13 cellular contexts compared by ENCODE assay signal in genomic region chr10:132576671-132577349, GRCh38.
"Had no signal": no experiment of that assay in that cellular context is flagged by ENCODE, and none has a peak within 500 bp of the region (broad histone marks: within the 10 kb centered on the region; RNA-seq: fewer than 3 reads in every experiment).

No MANE protein-coding gene starts in this region.

- H3K36me3 ChIP-seq: breast epithelium, upper lobe of right lung had no signal

- H3K4me3 ChIP-seq: breast epithelium, esophagus squamous epithelium, heart left ventricle, psoas muscle, upper lobe of right lung had no signal

- H3K9me3 ChIP-seq: breast epithelium, esophagus squamous epithelium, psoas muscle, upper lobe of right lung had no signal

- H3K9me3 Mint-ChIP-seq: activated T-cell treated with anti-CD3 and anti-CD28 coated beads, Interleukin-2, amount 50 U/mL, for 24 hours had no signal

- DNase-seq: activated CD8-positive, alpha-beta memory T cell treated with anti-CD3 and anti-CD28 coated beads, Interleukin-2, amount 10 ng/mL, durations not matched to agents 7 days and 5 days; activated effector memory CD4-positive, alpha-beta T cell treated with anti-CD3 and anti-CD28 coated beads, Interleukin-2, amount 50 U/mL, for 16 hours; activated T-cell treated with anti-CD3 and anti-CD28 coated beads, Interleukin-2, amount 50 U/mL, for 24 hours; esophagus squamous epithelium; occipital lobe; stimulated activated CD4-positive, alpha-beta T cell treated with anti-CD3 and anti-CD28 coated beads, Interleukin-2, amount 100 ng/mL, for 24 hours; stimulated activated naive CD4-positive, alpha-beta T cell treated with Interleukin-2 at 50 U/mL for 16 hours; upper lobe of right lung had no signal

- H3K27me3 ChIP-seq: breast epithelium, esophagus squamous epithelium, heart left ventricle, upper lobe of right lung had no signal

- H3K27ac Mint-ChIP-seq: activated CD8-positive, alpha-beta memory T cell treated with anti-CD3 and anti-CD28 coated beads, Interleukin-2, amount 10 ng/mL, durations not matched to agents 7 days and 5 days; activated naive CD8-positive, alpha-beta T cell; activated T-cell treated with anti-CD3 and anti-CD28 coated beads, Interleukin-2, amount 50 U/mL, for 24 hours had no signal

- H3K27me3 Mint-ChIP-seq: activated naive CD8-positive, alpha-beta T cell; activated T-cell treated with anti-CD3 and anti-CD28 coated beads, Interleukin-2, amount 50 U/mL, for 24 hours had no signal

- FAIRE-seq: keratinocyte had no signal

- H3K27ac ChIP-seq: breast epithelium, psoas muscle, upper lobe of right lung had no signal

- H3K36me3 Mint-ChIP-seq: activated naive CD8-positive, alpha-beta T cell had no signal

- H3K4me3 Mint-ChIP-seq: activated CD8-positive, alpha-beta memory T cell treated with anti-CD3 and anti-CD28 coated beads, Interleukin-2, amount 10 ng/mL, durations not matched to agents 7 days and 5 days; activated naive CD8-positive, alpha-beta T cell; activated T-cell treated with anti-CD3 and anti-CD28 coated beads, Interleukin-2, amount 50 U/mL, for 24 hours had no signal
